Comparison of ENCODE assay signal across 27 cellular contexts in the genomic region with DNA sequence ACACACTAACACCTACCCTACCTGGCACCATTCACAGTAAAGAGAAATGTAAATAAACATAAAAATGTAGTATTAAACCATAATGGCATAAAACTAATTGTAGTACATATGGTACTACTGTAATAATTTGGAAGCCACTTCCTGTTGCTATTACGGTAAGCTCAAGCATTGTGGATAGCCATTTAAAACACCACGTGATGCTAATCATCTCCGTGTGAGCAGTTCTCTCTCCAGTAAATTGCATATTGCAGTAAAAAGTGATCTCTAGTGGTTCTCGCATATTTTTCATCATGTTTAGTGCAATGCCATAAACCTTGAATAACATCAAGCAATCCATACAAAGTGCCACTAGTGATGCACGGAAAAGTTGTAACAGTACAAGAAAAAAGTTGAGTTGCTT.
"Had no signal": no experiment of that assay in that cellular context is flagged by ENCODE, and none has a peak within 500 bp of the region (broad histone marks: within the 10 kb centered on the region; RNA-seq: fewer than 3 reads in every experiment).

No MANE protein-coding gene starts in this region.

- H3K9me3 ChIP-seq: SJCRH30 had no signal

- H3K27ac ChIP-seq: brain microvascular endothelial cell, cardiac muscle cell, RWPE1, SJCRH30 had no signal

- H3K4me1 Mint-ChIP-seq: activated CD8-positive, alpha-beta memory T cell treated with anti-CD3 and anti-CD28 coated beads, Interleukin-2, amount 10 ng/mL, durations not matched to agents 7 days and 5 days had no signal

- ATAC-seq: activated CD4-positive, CD25-positive, alpha-beta regulatory T cell treated with anti-CD3 and anti-CD28 coated beads, Interleukin-2, amount 50 U/mL, for 24 hours; activated CD8-positive, alpha-beta memory T cell treated with anti-CD3 and anti-CD28 coated beads, Interleukin-2, amount 10 ng/mL, durations not matched to agents 7 days and 5 days; Panc1; SK-N-SH treated with all-trans-retinoic acid at 6 μM for 48 hours had no signal

- H3K27ac Mint-ChIP-seq: activated CD8-positive, alpha-beta memory T cell treated with anti-CD3 and anti-CD28 coated beads, Interleukin-2, amount 10 ng/mL, durations not matched to agents 7 days and 5 days; activated naive CD4-positive, alpha-beta T cell treated with anti-CD3 and anti-CD28 coated beads for 36 hours; activated naive CD8-positive, alpha-beta T cell; activated T-cell treated with anti-CD3 and anti-CD28 coated beads, Interleukin-2, amount 50 U/mL, for 24 hours; T-helper 2 cell treated with Interferon-gamma antibody and Interleukin-4, amounts not matched to agents 5 μg/mL and 100 μg/mL, for 36 hours had no signal

- H3K4me1 ChIP-seq: SJCRH30 had no signal

- H3K36me3 ChIP-seq: brain microvascular endothelial cell, cardiac muscle cell, SJCRH30 had no signal

- H3K9me3 Mint-ChIP-seq: activated naive CD4-positive, alpha-beta T cell treated with anti-CD3 and anti-CD28 coated beads for 36 hours; T-helper 2 cell treated with Interferon-gamma antibody and Interleukin-4, amounts not matched to agents 5 μg/mL and 100 μg/mL, for 36 hours had no signal

- H3K4me3 ChIP-seq: cardiac muscle cell, SJCRH30 had no signal

- H3K27me3 ChIP-seq: brain microvascular endothelial cell, cardiac muscle cell, SJCRH30 had no signal

- H3K4me3 Mint-ChIP-seq: activated CD8-positive, alpha-beta memory T cell treated with anti-CD3 and anti-CD28 coated beads, Interleukin-2, amount 10 ng/mL, durations not matched to agents 7 days and 5 days; activated naive CD4-positive, alpha-beta T cell treated with anti-CD3 and anti-CD28 coated beads for 36 hours; activated naive CD8-positive, alpha-beta T cell; activated T-cell treated with anti-CD3 and anti-CD28 coated beads, Interleukin-2, amount 50 U/mL, for 24 hours; T-helper 2 cell treated with Interferon-gamma antibody and Interleukin-4, amounts not matched to agents 5 μg/mL and 100 μg/mL, for 36 hours had no signal

- DNase-seq: activated CD4-positive, alpha-beta T cell treated with anti-CD3 and anti-CD28 coated beads for 4 hours; activated CD4-positive, alpha-beta T cell treated with anti-CD3 and anti-CD28 coated beads, Interleukin-2, amount 50 U/mL, for 48 hours; activated CD8-positive, alpha-beta memory T cell treated with anti-CD3 and anti-CD28 coated beads, Interleukin-2, amount 10 ng/mL, durations not matched to agents 7 days and 5 days; activated effector memory CD4-positive, alpha-beta T cell treated with anti-CD3 and anti-CD28 coated beads, Interleukin-2, amount 50 U/mL, for 16 hours; activated naive CD4-positive, alpha-beta T cell treated with anti-CD3 and anti-CD28 coated beads for 36 hours; activated T-cell treated with anti-CD3 and anti-CD28 coated beads, Interleukin-2, amount 50 U/mL, for 24 hours; brain microvascular endothelial cell; Kasumi-1; NCI-H1048; NCI-H1694; NCI-H2029; NCI-H2171; NCI-H2227 treated with DMSO at 0.1 percent for 48 hours; NCI-H446 treated with DMSO at 0.1 percent for 48 hours; NCI-H524 treated with DMSO at 0.1 percent for 48 hours; NK-92 treated with Interleukin-12 subunit alpha and Interleukin-12 subunit beta, amount 100 ng/mL, for 24 hours; OCI-M1; Right ventricle myocardium superior; SJCRH30; SW 1271 had no signal

- H3K36me3 Mint-ChIP-seq: activated CD8-positive, alpha-beta memory T cell treated with anti-CD3 and anti-CD28 coated beads, Interleukin-2, amount 10 ng/mL, durations not matched to agents 7 days and 5 days; activated naive CD8-positive, alpha-beta T cell had no signal

- H3K27me3 Mint-ChIP-seq: activated CD8-positive, alpha-beta memory T cell treated with anti-CD3 and anti-CD28 coated beads, Interleukin-2, amount 10 ng/mL, durations not matched to agents 7 days and 5 days; activated naive CD8-positive, alpha-beta T cell; activated T-cell treated with anti-CD3 and anti-CD28 coated beads, Interleukin-2, amount 50 U/mL, for 24 hours had no signal
